In the genomic region with DNA sequence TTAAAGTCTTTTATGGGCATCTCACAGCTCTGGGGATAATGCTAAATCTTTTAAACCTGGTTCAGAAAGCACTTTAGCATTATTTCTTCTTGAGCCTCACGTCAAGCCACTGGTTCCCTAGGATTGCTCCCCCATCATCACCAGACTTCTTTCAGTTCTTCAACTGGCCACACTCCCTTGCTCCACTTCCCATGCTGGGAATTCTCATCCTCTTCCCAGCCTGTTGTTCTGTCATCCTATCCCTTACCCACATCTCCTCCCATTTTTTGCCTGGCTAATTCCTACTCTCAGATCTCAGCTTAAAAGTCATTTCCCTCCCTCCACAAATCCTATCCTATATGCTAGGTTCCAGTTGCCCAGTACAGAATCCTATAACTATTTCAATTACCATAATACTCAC, we compare ENCODE assay signal across 15 cellular contexts. TPM values are rescaled to one million over a fixed set of nuclear protein-coding genes. Genes with fewer than 3 reads are reported as not detected.
DNase-seq lines count a peak whose midpoint lies in the region; ATAC-seq, FAIRE-seq and TF ChIP-seq lines count a peak whose summit lies in the region.
"Had no signal": no experiment of that assay in that cellular context is flagged by ENCODE, and none has a peak within 500 bp of the region (broad histone marks: within the 10 kb centered on the region; RNA-seq: fewer than 3 reads in every experiment).

No MANE protein-coding gene starts in this region.

- TF ChIP-seq RAD21 in HepG2 (CRISPR knock-in tag; IDR thresholded peaks at IDR 0.05) = no peak

- no peak for TF ChIP-seq CTCF in WERI-Rb-1 (IDR thresholded peaks at IDR 0.05; ENCODE audit: low read depth, low read length)
- TF ChIP-seq CTCF in HepG2 (CRISPR knock-in tag; IDR thresholded peaks at IDR 0.05) = no peak
- TF ChIP-seq CTCF in smooth muscle cell (IDR thresholded peaks at IDR 0.05; ENCODE audit: borderline replicate concordance, insufficient read depth, poor library complexity, severe bottlenecking) = no peak
- TF ChIP-seq CTCF in transverse colon (IDR thresholded peaks at IDR 0.05) = no peak

- in situ Hi-C loops in HepG2 (cut with HindIII; ENCODE audit: extremely low pct_ligation_motif_present, low pct_unique_long_range_greater_than_20kb) (no loop called here), transverse colon (cut with MboI; ENCODE audit: low pct_ligation_motif_present in 1 of 4, low pct_unique_long_range_greater_than_20kb in 1 of 4, low sequenced_read_pairs in 3 of 4) (no loop called here)

- peak; percentile 38 for ATAC-seq in HepG2

- H3K4me2 ChIP-seq in HepG2 (ENCODE audit: low read depth, low read length) (no peak overlapping the region), smooth muscle cell (no peak overlapping the region)

- CTCF ChIA-PET in HepG2 (lab: Yijun Ruan, JAX; ENCODE audit: low intra/inter-chr PET ratio, low total read pairs) = no interaction called here

- no peak for TF ChIP-seq POLR2A in HepG2 (IDR thresholded peaks at IDR 0.05; ENCODE audit: insufficient read depth in 1 of 2, low read depth in 2 of 2, low read length in 2 of 2)
- no peak for TF ChIP-seq POLR2A in transverse colon (IDR thresholded peaks at IDR 0.05)

- POLR2A ChIA-PET in HepG2 (lab: Yijun Ruan, JAX) = no interaction called here

- no peak overlapping the region for H3K4me3 ChIP-seq in H7 (ENCODE audit: insufficient read depth, low read depth, low read length)
- H3K4me3 ChIP-seq in WERI-Rb-1 (ENCODE audit: low read depth, low read length) = no peak overlapping the region
- H3K4me3 ChIP-seq in HepG2 (replicated peaks in 1 of 3; ENCODE audit: insufficient read depth in 1 of 3, low read depth in 2 of 3, low read length in 3 of 3) = no peak overlapping the region
- H3K4me3 ChIP-seq in smooth muscle cell = no peak overlapping the region
- no peak overlapping the region for H3K4me3 ChIP-seq in transverse colon
- H3K4me3 ChIP-seq: HAP-1 had no signal

- intact Hi-C loops in HepG2 (cut with micrococcal nuclease; ENCODE audit: unreplicated experiment) (no loop called here), transverse colon (cut with DNase I; ENCODE audit: low total_unique reads) (no loop called here)

- BruUV-seq in HepG2 (replicated peaks; lab: Mats Ljungman, UMichigan) = no TSS peak

- FAIRE-seq in HepG2 (lab: Jason Lieb, UNC) = no peak

- peak; percentile 13 for DNase-seq in H7
- peak; percentile 41 for DNase-seq in WERI-Rb-1
- no peak for DNase-seq in HepG2 (ENCODE audit: low spot score)
- DNase-seq in smooth muscle cell (lab: John Stamatoyannopoulos, UW; ENCODE audit: unreplicated experiment) = no peak
- DNase-seq in substantia nigra (lab: John Stamatoyannopoulos, UW) = no peak
- DNase-seq in transverse colon = no peak
- no peak for DNase-seq in DMS 273 (lab: John Stamatoyannopoulos, UW; ENCODE audit: unreplicated experiment)
- DNase-seq in cerebellar cortex (ENCODE audit: low spot score) = no peak
- DNase-seq: DMS53, KBM-7, NCI-H1436 treated with DMSO at 0.1 percent for 48 hours, NCI-H2081, NCI-H510A treated with DMSO at 0.1 percent for 48 hours had no signal

- H3K36me3 ChIP-seq in H7 (replicated peaks; ENCODE audit: control insufficient read depth, insufficient read depth, low read length) = no peaks in the 10 kb centered on the region
- no peaks in the 10 kb centered on the region for H3K36me3 ChIP-seq in WERI-Rb-1
- peaks cover 0 to 1% of the 10 kb centered on the region in 2 experiments; a peak in 2 of 5 replicates for H3K36me3 ChIP-seq in HepG2 (replicated peaks in 1 of 2; ENCODE audit: control insufficient read depth in 1 of 2, insufficient read depth in 2 of 2, low read length in 2 of 2)
- H3K36me3 ChIP-seq in smooth muscle cell (ENCODE audit: low read depth) = no peaks in the 10 kb centered on the region
- H3K36me3 ChIP-seq in transverse colon = no peaks in the 10 kb centered on the region
- H3K36me3 ChIP-seq: HAP-1 had no signal

- H3K4me1 ChIP-seq in HepG2 (ENCODE audit: insufficient read depth, low read length) (peaks cover 36% of the 10 kb centered on the region), smooth muscle cell (ENCODE audit: low read depth) (peaks cover 8% of the 10 kb centered on the region), transverse colon (peaks cover 8 to 41% (median 10%) of the 10 kb centered on the region in 4 donors)

- peaks cover 87% of the 10 kb centered on the region for H3K79me2 ChIP-seq in HepG2 (ENCODE audit: insufficient read depth, low read length)
- H3K79me2 ChIP-seq in smooth muscle cell (ENCODE audit: low read depth) = peaks cover 100% of the 10 kb centered on the region

- H2AFZ ChIP-seq in HepG2 (ENCODE audit: low read length) = no peak overlapping the region
- no peak overlapping the region for H2AFZ ChIP-seq in smooth muscle cell (ENCODE audit: low read depth)

- H3K9ac ChIP-seq in HepG2 (ENCODE audit: insufficient read depth, low read depth, low read length) = no peak overlapping the region
- H3K9ac ChIP-seq in smooth muscle cell (ENCODE audit: low read depth) = no peak overlapping the region

- H3K9me3 ChIP-seq in WERI-Rb-1 (ENCODE audit: severe bottlenecking) (no peaks in the 10 kb centered on the region), HepG2 (ENCODE audit: low read length) (no peaks in the 10 kb centered on the region), smooth muscle cell (replicated peaks; ENCODE audit: low read depth) (no peaks in the 10 kb centered on the region), transverse colon (no peaks in the 10 kb centered on the region)
- H3K9me3 ChIP-seq: HAP-1 had no signal

- H3F3A ChIP-seq in smooth muscle cell (ENCODE audit: low read depth) = peaks cover 15% of the 10 kb centered on the region

- H4K20me1 ChIP-seq in HepG2 (ENCODE audit: insufficient read depth, low read length) (peaks cover 15% of the 10 kb centered on the region; the same call in 1 of the 2 replicates), smooth muscle cell (ENCODE audit: low read depth) (peaks cover 100% of the 10 kb centered on the region)

- WGBS in HepG2 (ENCODE audit: low lambda C conversion rate) = 100% methylated on average over 1 of the region's 1 CpG
- WGBS in smooth muscle cell (ENCODE audit: low lambda C conversion rate) = 70% methylated on average over 1 of the region's 1 CpG
- 77 to 90% methylated on average over 1 of the region's 1 CpG for WGBS in transverse colon (ENCODE audit: low coverage in 1 of 2), 2 donors

- H3K27ac ChIP-seq in WERI-Rb-1 (no peak overlapping the region), HepG2 (ENCODE audit: extremely low read length, insufficient read depth, low read length) (no peak overlapping the region), smooth muscle cell (ENCODE audit: low read depth) (peak overlapping the region; percentile 16), substantia nigra (ENCODE audit: low read depth, low read length, poor library complexity, severe bottlenecking) (no peak overlapping the region), transverse colon (peak overlapping the region in 1 of 4 donors; percentile 23)
- H3K27ac ChIP-seq: C4-2B had no signal

- H3K27me3 ChIP-seq in H7 (ENCODE audit: control insufficient read depth, insufficient read depth, low read length) (no peaks in the 10 kb centered on the region), WERI-Rb-1 (ENCODE audit: insufficient read depth, low read depth, severe bottlenecking) (no peaks in the 10 kb centered on the region), HepG2 (ENCODE audit: control insufficient read depth in 1 of 2, insufficient read depth in 2 of 2, low read length in 2 of 2) (no peaks in the 10 kb centered on the region), smooth muscle cell (ENCODE audit: low read depth) (no peaks in the 10 kb centered on the region), transverse colon (no peaks in the 10 kb centered on the region)

- TF ChIP-seq EP300 in HepG2 (IDR thresholded peaks at IDR 0.05; ENCODE audit: low read depth in 2 of 2, low read length in 2 of 2) (no peak), HepG2 (CRISPR knock-in tag; IDR thresholded peaks at IDR 0.05; ENCODE audit: borderline replicate concordance) (no peak), transverse colon (IDR thresholded peaks at IDR 0.05; ENCODE audit: low read depth) (no peak)

TF ChIP-seq in HepG2, 621 proteins besides CTCF, POLR2A, EP300 and RAD21 (continues in another document):
- TF ChIP-seq ZNF891 (CRISPR knock-in tag; IDR thresholded peaks at IDR 0.05) (no peak), ELF4 (CRISPR knock-in tag; IDR thresholded peaks at IDR 0.05; ENCODE audit: borderline replicate concordance) (no peak), ZFP37 (CRISPR knock-in tag; IDR thresholded peaks at IDR 0.05; ENCODE audit: borderline replicate concordance) (no peak)

RNA-seq across cellular contexts. Expression of a gene that starts 14.4 kb away (rescaled TPM):
- 148 and 150 TPM in 2 replicates for total RNA-seq in H7 (2014; rRNA removed; shearing (Covaris generic))
- total RNA-seq in HepG2 (2016; rRNA removed; fragmentation: Illumina TruSeq; extraction: Trizol) (60.4 and 86.5 TPM in 2 replicates), smooth muscle cell (271 and 287 TPM in 2 replicates), transverse colon (100 to 1,000 TPM in 1 of 4 donors, 10 to 100 TPM in 3; 38.6 to 186 (median 62.7) TPM)
- total RNA-seq in HepG2 (2016; cell fraction: cytosol; rRNA removed; fragmentation: Illumina TruSeq; extraction: Trizol; ENCODE audit: low read depth) = 5.5 and 6.1 TPM in 2 replicates
- 56.7 and 83.2 TPM in 2 replicates for total RNA-seq in HepG2 (2016; cell fraction: insoluble cytoplasmic fraction; rRNA removed; fragmentation: Illumina TruSeq; extraction: Trizol)
- 14.3 and 17.6 TPM in 2 replicates for total RNA-seq in HepG2 (2016; cell fraction: membrane; rRNA removed; fragmentation: Illumina TruSeq; extraction: Trizol)
- total RNA-seq in HepG2 (2016; cell fraction: nucleus; rRNA removed; fragmentation: Illumina TruSeq; extraction: Trizol) = 41.6 and 44.8 TPM in 2 replicates
- polyA plus RNA-seq in HepG2 (2011; rRNA removed) (25.1 and 36.2 TPM in 2 replicates), smooth muscle cell (112 and 113 TPM in 2 replicates)
- 15.4 and 19.3 TPM in 2 replicates for polyA plus RNA-seq in HepG2 (2011; cell fraction: cytosol; rRNA removed)
- polyA plus RNA-seq in HepG2 (2011; cell fraction: nucleus; rRNA removed) = 14.5 and 17.7 TPM in 2 replicates
- 28.0 and 32.5 TPM in 2 replicates for polyA plus RNA-seq in HepG2 (2012)
- 2.1 and 2.5 TPM in 2 replicates for polyA plus RNA-seq in HepG2 (2016; cell fraction: cytosol; fragmentation: Illumina TruSeq; extraction: Trizol; ENCODE audit: low read depth)
- 65.2 and 71.0 TPM in 2 replicates for polyA plus RNA-seq in HepG2 (2016; cell fraction: insoluble cytoplasmic fraction; fragmentation: Illumina TruSeq; extraction: Trizol; ENCODE audit: low read depth)
- polyA plus RNA-seq in HepG2 (2016; cell fraction: membrane; fragmentation: Illumina TruSeq; extraction: Trizol; ENCODE audit: low read depth) = 8.3 and 9.2 TPM in 2 replicates
- polyA plus RNA-seq in HepG2 (2016; cell fraction: nucleus; fragmentation: Illumina TruSeq; extraction: Trizol; ENCODE audit: insufficient read depth, low read depth) = 59.0 and 63.9 TPM in 2 replicates
- 15.8 and 48.5 TPM in 2 replicates for polyA minus RNA-seq in HepG2 (2011; rRNA and poly(A)+ RNA removed; ENCODE audit: low replicate concordance)
- polyA minus RNA-seq in HepG2 (2011; cell fraction: cytosol; rRNA and poly(A)+ RNA removed) = 23.5 and 25.8 TPM in 2 replicates
- polyA minus RNA-seq in HepG2 (2011; cell fraction: nucleus; rRNA and poly(A)+ RNA removed) = 39.3 and 47.6 TPM in 2 replicates

Comparison
In these comparisons a context has a peak if more than half of its experiments do, and no peak if none do; other contexts are left out.
1. DNase-seq: peak in H7 (single experiment) and WERI-Rb-1 (single experiment); none in HepG2 (single experiment), smooth muscle cell (single experiment), substantia nigra (0 of 49), transverse colon (single experiment), DMS 273 (single experiment) and cerebellar cortex (single experiment).